ENCODE assay signal across 1 cellular context in genomic region chr15:52414936-52415335, GRCh38.
TF ChIP-seq lines count a peak whose summit lies in the region.

No MANE protein-coding gene starts in this region.

TF ChIP-seq in K562, 482 proteins besides CTCF, POLR2A, EP300 and RAD21 (continued from another document and continues in another):
- TF ChIP-seq MAX (CRISPR knock-in tag; IDR thresholded peaks at IDR 0.05): no peak
- no peak for TF ChIP-seq MLLT1 (IDR thresholded peaks at IDR 0.05)
- TF ChIP-seq BRD9 (IDR thresholded peaks at IDR 0.05; ENCODE audit: low read depth, partially characterized antibody): no peak
- no peak for TF ChIP-seq NR2C2 (CRISPR knock-in tag; IDR thresholded peaks at IDR 0.05)
- 0 out of 2 replicates have a peak, but pooled peaks have one; percentile 14 for TF ChIP-seq NR2C2 (tag; IDR thresholded peaks at IDR 0.05)
- no peak for TF ChIP-seq HDAC3 (IDR thresholded peaks at IDR 0.05; ENCODE audit: borderline replicate concordance, partially characterized antibody)
- TF ChIP-seq, protein P1, sequence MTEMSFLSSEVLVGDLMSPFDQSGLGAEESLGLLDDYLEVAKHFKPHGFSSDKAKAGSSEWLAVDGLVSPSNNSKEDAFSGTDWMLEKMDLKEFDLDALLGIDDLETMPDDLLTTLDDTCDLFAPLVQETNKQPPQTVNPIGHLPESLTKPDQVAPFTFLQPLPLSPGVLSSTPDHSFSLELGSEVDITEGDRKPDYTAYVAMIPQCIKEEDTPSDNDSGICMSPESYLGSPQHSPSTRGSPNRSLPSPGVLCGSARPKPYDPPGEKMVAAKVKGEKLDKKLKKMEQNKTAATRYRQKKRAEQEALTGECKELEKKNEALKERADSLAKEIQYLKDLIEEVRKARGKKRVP (CRISPR knock-in tag; IDR thresholded peaks at IDR 0.05): no peak
- TF ChIP-seq ETV1 (tag; conservative IDR thresholded peaks at IDR 0.05; ENCODE audit: low read depth): no peak
- no peak for TF ChIP-seq CHD4 (IDR thresholded peaks at IDR 0.05; ENCODE audit: insufficient read depth, insufficient replicate concordance, low read depth, low read length, poor library complexity, severe bottlenecking)
- no peak for TF ChIP-seq HSF4 (CRISPR knock-in tag; IDR thresholded peaks at IDR 0.05; ENCODE audit: borderline replicate concordance)
- TF ChIP-seq TCF3 (CRISPR knock-in tag; IDR thresholded peaks at IDR 0.05): peak; percentile 48
- no peak for TF ChIP-seq ILK (tag; IDR thresholded peaks at IDR 0.05; ENCODE audit: borderline replicate concordance, low read depth)
- no peak for TF ChIP-seq RNF219 (CRISPR knock-in tag; IDR thresholded peaks at IDR 0.05)
- no peak for TF ChIP-seq NR2C1 (IDR thresholded peaks at IDR 0.05)
- peak; percentile 50; the same call in 1 of the 2 replicates for TF ChIP-seq NR2C1 (tag; IDR thresholded peaks at IDR 0.05)
- no peak for TF ChIP-seq HLTF (IDR thresholded peaks at IDR 0.05)
- TF ChIP-seq CXXC5 (CRISPR knock-in tag; IDR thresholded peaks at IDR 0.05): peak; percentile 51; the same call in 1 of the 2 replicates
- no peak for TF ChIP-seq THRAP3 (IDR thresholded peaks at IDR 0.05; ENCODE audit: borderline replicate concordance)
- TF ChIP-seq ZNF165 (CRISPR knock-in tag; IDR thresholded peaks at IDR 0.05; ENCODE audit: borderline replicate concordance): no peak
- no peak for TF ChIP-seq ZNF12 (CRISPR knock-in tag; IDR thresholded peaks at IDR 0.05)
- TF ChIP-seq CBFA2T2 (conservative IDR thresholded peaks at IDR 0.05): peak; percentile 30; the same call in 1 of the 2 replicates
- TF ChIP-seq THRB (CRISPR knock-in tag; conservative IDR thresholded peaks at IDR 0.05): no peak
- TF ChIP-seq ID3 (CRISPR knock-in tag; IDR thresholded peaks at IDR 0.05): no peak
- no peak for TF ChIP-seq ID3 (tag; IDR thresholded peaks at IDR 0.05)
- no peak for TF ChIP-seq XRCC3 (IDR thresholded peaks at IDR 0.05)
- no peak for TF ChIP-seq ZNF280A (IDR thresholded peaks at IDR 0.05; ENCODE audit: low read depth, partially characterized antibody)
- TF ChIP-seq TFAM (CRISPR knock-in tag; conservative IDR thresholded peaks at IDR 0.05): no peak
- no peak for TF ChIP-seq SRSF1 (IDR thresholded peaks at IDR 0.05; ENCODE audit: low read depth, low read length)
- TF ChIP-seq ETV5 (CRISPR knock-in tag; IDR thresholded peaks at IDR 0.05; ENCODE audit: low read depth): no peak
- TF ChIP-seq MIER1 (IDR thresholded peaks at IDR 0.05; ENCODE audit: low read depth): no peak
- TF ChIP-seq SRSF7 (optimal IDR thresholded peaks at IDR 0.05; ENCODE audit: low read depth, low read length): no peak
- TF ChIP-seq HMBOX1 (IDR thresholded peaks at IDR 0.05): no peak
- no peak for TF ChIP-seq TBL1XR1 (IDR thresholded peaks at IDR 0.05; ENCODE audit: low read length in 2 of 2)
- TF ChIP-seq CTBP1 (IDR thresholded peaks at IDR 0.05; ENCODE audit: borderline replicate concordance): no peak
- TF ChIP-seq PRDM10 (IDR thresholded peaks at IDR 0.05; ENCODE audit: partially characterized antibody): no peak
- TF ChIP-seq CBFA2T3 (IDR thresholded peaks at IDR 0.05): peak; percentile 49
- TF ChIP-seq SOX6 (IDR thresholded peaks at IDR 0.05): 0 out of 2 replicates have a peak, but pooled peaks have one; percentile 28
- no peak for TF ChIP-seq NCOA6 (IDR thresholded peaks at IDR 0.05)
- TF ChIP-seq DIDO1 (tag; IDR thresholded peaks at IDR 0.05; ENCODE audit: low read depth): no peak
- no peak for TF ChIP-seq TRIM24 (IDR thresholded peaks at IDR 0.05)
- no peak for TF ChIP-seq ZNF143 (CRISPR knock-in tag; IDR thresholded peaks at IDR 0.05)
- TF ChIP-seq, protein P2, sequence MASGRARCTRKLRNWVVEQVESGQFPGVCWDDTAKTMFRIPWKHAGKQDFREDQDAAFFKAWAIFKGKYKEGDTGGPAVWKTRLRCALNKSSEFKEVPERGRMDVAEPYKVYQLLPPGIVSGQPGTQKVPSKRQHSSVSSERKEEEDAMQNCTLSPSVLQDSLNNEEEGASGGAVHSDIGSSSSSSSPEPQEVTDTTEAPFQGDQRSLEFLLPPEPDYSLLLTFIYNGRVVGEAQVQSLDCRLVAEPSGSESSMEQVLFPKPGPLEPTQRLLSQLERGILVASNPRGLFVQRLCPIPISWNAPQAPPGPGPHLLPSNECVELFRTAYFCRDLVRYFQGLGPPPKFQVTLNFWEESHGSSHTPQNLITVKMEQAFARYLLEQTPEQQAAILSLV (tag; IDR thresholded peaks at IDR 0.05): no peak
- no peak for TF ChIP-seq ZNF224 (CRISPR knock-in tag; IDR thresholded peaks at IDR 0.05)
- no peak for TF ChIP-seq JUN (IDR thresholded peaks at IDR 0.05; ENCODE audit: borderline replicate concordance, low read depth, low read length)
- no peak for TF ChIP-seq JUN (CRISPR knock-in tag; IDR thresholded peaks at IDR 0.05; ENCODE audit: borderline replicate concordance)
- no peak for TF ChIP-seq KDM1A (IDR thresholded peaks at IDR 0.05)
- no peak for TF ChIP-seq ZNF124 (CRISPR knock-in tag; IDR thresholded peaks at IDR 0.05)
- no peak for TF ChIP-seq KLF6 (CRISPR knock-in tag; IDR thresholded peaks at IDR 0.05; ENCODE audit: borderline replicate concordance)
- TF ChIP-seq SAP30 (IDR thresholded peaks at IDR 0.05; ENCODE audit: borderline replicate concordance, insufficient read depth, low read depth, low read length, poor library complexity, severe bottlenecking): no peak
- TF ChIP-seq ARID3A (IDR thresholded peaks at IDR 0.05; ENCODE audit: borderline replicate concordance, low read depth, low read length): no peak
- TF ChIP-seq FOSL1 (tag; conservative IDR thresholded peaks at IDR 0.05): no peak
- TF ChIP-seq CREB5 (CRISPR knock-in tag; IDR thresholded peaks at IDR 0.05): no peak
- TF ChIP-seq ESRRB (CRISPR knock-in tag; IDR thresholded peaks at IDR 0.05; ENCODE audit: borderline replicate concordance): no peak
- no peak for TF ChIP-seq HNRNPLL (IDR thresholded peaks at IDR 0.05; ENCODE audit: low read depth, low read length, poor library complexity, severe bottlenecking)
